Comparison of ENCODE assay signal across 3 cellular contexts in genomic region chr16:27922433-27922832, GRCh38.
TF ChIP-seq lines count a peak whose summit lies in the region.

No MANE protein-coding gene starts in this region.

TF ChIP-seq in SK-N-SH, 30 proteins besides CTCF, POLR2A, EP300 and RAD21 (continued from another document):
- TF ChIP-seq, protein P1, sequence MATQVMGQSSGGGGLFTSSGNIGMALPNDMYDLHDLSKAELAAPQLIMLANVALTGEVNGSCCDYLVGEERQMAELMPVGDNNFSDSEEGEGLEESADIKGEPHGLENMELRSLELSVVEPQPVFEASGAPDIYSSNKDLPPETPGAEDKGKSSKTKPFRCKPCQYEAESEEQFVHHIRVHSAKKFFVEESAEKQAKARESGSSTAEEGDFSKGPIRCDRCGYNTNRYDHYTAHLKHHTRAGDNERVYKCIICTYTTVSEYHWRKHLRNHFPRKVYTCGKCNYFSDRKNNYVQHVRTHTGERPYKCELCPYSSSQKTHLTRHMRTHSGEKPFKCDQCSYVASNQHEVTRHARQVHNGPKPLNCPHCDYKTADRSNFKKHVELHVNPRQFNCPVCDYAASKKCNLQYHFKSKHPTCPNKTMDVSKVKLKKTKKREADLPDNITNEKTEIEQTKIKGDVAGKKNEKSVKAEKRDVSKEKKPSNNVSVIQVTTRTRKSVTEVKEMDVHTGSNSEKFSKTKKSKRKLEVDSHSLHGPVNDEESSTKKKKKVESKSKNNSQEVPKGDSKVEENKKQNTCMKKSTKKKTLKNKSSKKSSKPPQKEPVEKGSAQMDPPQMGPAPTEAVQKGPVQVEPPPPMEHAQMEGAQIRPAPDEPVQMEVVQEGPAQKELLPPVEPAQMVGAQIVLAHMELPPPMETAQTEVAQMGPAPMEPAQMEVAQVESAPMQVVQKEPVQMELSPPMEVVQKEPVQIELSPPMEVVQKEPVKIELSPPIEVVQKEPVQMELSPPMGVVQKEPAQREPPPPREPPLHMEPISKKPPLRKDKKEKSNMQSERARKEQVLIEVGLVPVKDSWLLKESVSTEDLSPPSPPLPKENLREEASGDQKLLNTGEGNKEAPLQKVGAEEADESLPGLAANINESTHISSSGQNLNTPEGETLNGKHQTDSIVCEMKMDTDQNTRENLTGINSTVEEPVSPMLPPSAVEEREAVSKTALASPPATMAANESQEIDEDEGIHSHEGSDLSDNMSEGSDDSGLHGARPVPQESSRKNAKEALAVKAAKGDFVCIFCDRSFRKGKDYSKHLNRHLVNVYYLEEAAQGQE (IDR thresholded peaks at IDR 0.05; ENCODE audit: low read depth, low read length): peak; percentile 88

TF ChIP-seq in HEK293, 187 proteins besides CTCF, POLR2A, EP300 and RAD21:
- TF ChIP-seq, protein P1 (tag by site-specific recombination; IDR thresholded peaks at IDR 0.05): peak; percentile 94
- no peak for TF ChIP-seq ZNF140 (tag by site-specific recombination; IDR thresholded peaks at IDR 0.05)
- TF ChIP-seq ZNF280C (tag by site-specific recombination; IDR thresholded peaks at IDR 0.05): no peak
- no peak for TF ChIP-seq ZNF169 (tag by site-specific recombination; IDR thresholded peaks at IDR 0.05)

TF ChIP-seq in K562, 482 proteins besides CTCF, POLR2A, EP300 and RAD21 (continued from another document):
- TF ChIP-seq, protein P1 (CRISPR knock-in tag; IDR thresholded peaks at IDR 0.05; ENCODE audit: low read depth): peak; percentile 84
- no peak for TF ChIP-seq RBM17 (IDR thresholded peaks at IDR 0.05; ENCODE audit: borderline replicate concordance, low read depth, low read length)
- peak; percentile 88 for TF ChIP-seq MIER1 (IDR thresholded peaks at IDR 0.05; ENCODE audit: low read depth)
